ENCODE assay signal across 10 cellular contexts in the genomic region with DNA sequence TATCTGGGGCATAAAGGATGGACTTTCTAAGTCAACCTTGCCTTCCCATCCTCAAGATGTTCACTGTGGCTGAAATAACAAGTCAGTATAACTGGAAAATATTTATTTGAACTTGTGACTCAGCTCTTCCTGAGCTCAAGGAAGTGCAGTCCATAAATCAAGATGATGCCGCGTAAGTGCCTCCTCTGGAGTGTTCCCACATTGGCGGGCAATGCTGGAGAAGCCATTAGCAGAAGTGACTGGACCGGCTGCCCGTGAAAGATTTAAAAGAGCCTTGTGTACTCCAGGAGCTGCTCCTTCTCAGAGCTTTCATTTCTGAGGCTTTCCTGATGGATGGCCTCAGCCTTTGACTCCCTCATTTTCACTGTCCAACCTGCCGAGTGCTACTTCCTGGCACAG. TPM values are rescaled to one million over a fixed set of nuclear protein-coding genes. Genes with fewer than 3 reads are reported as not detected.
DNase-seq lines count a peak whose midpoint lies in the region; ATAC-seq, FAIRE-seq and TF ChIP-seq lines count a peak whose summit lies in the region.
"Had no signal": no experiment of that assay in that cellular context is flagged by ENCODE, and none has a peak within 500 bp of the region (broad histone marks: within the 10 kb centered on the region; RNA-seq: fewer than 3 reads in every experiment).

No MANE protein-coding gene starts in this region.

- no peak for FAIRE-seq in pancreas (lab: Jason Lieb, UNC)

- peak; percentile 45 for DNase-seq in DMS53 treated with DMSO at 0.1 percent for 48 hours (lab: John Stamatoyannopoulos, UW; ENCODE audit: unreplicated experiment)
- DNase-seq in MV-4-11 (lab: John Stamatoyannopoulos, UW) = peak; percentile 70
- DNase-seq in dermis blood vessel endothelial cell = peak; percentile 96
- peak in 2 of 6 donors; percentile 31 to 42 for DNase-seq in pancreas
- DNase-seq in activated gamma-delta T cell treated with Interleukin-2 at 50 U/mL for 16 hours = no peak
- DNase-seq in AML-193 (lab: John Stamatoyannopoulos, UW) = no peak
- DNase-seq in activated T-cell treated with anti-CD3 and anti-CD28 coated beads, Interleukin-2, amount 50 U/mL, for 48 hours = no peak
- DNase-seq in activated CD8-positive, alpha-beta memory T cell treated with anti-CD3 and anti-CD28 coated beads for 24 hours = no peak
- DNase-seq: testis had no signal

- WGBS in pancreas, 2 donors = 39 to 47% methylated on average over 6 of the region's 6 CpGs

- H3K4me3 ChIP-seq in pancreas = no peak overlapping the region
- H3K4me3 ChIP-seq: testis had no signal

- intact Hi-C loops in pancreas (cut with DNase I) = no loop called here

- no peak for TF ChIP-seq CTCF in pancreas (IDR thresholded peaks at IDR 0.05)

- H3K4me1 ChIP-seq in pancreas = peaks cover 0 to 5% (median 0%) of the 10 kb centered on the region in 3 donors
- H3K4me1 ChIP-seq: testis had no signal

- H3K9me3 ChIP-seq in pancreas = no peaks in the 10 kb centered on the region
- H3K9me3 ChIP-seq: neutrophil, testis had no signal

- peak; percentile 67 to 86 (median 81) for ATAC-seq in pancreas

- no peaks in the 10 kb centered on the region for H3K27me3 ChIP-seq in pancreas
- H3K27me3 ChIP-seq: testis had no signal

- peak overlapping the region in 1 of 4 donors; percentile 62 for H3K27ac ChIP-seq in pancreas
- H3K27ac ChIP-seq: neutrophil, testis had no signal

- no peaks in the 10 kb centered on the region for H3K36me3 ChIP-seq in pancreas
- H3K36me3 ChIP-seq: neutrophil had no signal

RNA-seq across cellular contexts. Expression of gene TMOD1, which starts 17.4 kb away (rescaled TPM):
- 3.7 and 5.2 TPM in 2 replicates for total RNA-seq in dermis blood vessel endothelial cell
- 10 to 100 TPM in 4 of 6 donors, 1 to 10 TPM in 2; 8.4 to 17.0 (median 11.7) TPM for total RNA-seq in pancreas
- polyA plus RNA-seq in pancreas = 10 to 100 TPM; 12.2 to 28.7 TPM

Comparison
In these comparisons a context has a peak if more than half of its experiments do, and no peak if none do; other contexts are left out.
1. DNase-seq: peak in DMS53 treated with DMSO at 0.1 percent for 48 hours (single experiment), MV-4-11 (single experiment) and dermis blood vessel endothelial cell (single experiment); none in activated gamma-delta T cell treated with Interleukin-2 at 50 U/mL for 16 hours (single experiment), AML-193 (0 of 2), activated T-cell treated with anti-CD3 and anti-CD28 coated beads, Interleukin-2, amount 50 U/mL, for 48 hours (0 of 2) and activated CD8-positive, alpha-beta memory T cell treated with anti-CD3 and anti-CD28 coated beads for 24 hours (single experiment).